Comparison of ENCODE assay signal across 1 cellular context in the genomic region with DNA sequence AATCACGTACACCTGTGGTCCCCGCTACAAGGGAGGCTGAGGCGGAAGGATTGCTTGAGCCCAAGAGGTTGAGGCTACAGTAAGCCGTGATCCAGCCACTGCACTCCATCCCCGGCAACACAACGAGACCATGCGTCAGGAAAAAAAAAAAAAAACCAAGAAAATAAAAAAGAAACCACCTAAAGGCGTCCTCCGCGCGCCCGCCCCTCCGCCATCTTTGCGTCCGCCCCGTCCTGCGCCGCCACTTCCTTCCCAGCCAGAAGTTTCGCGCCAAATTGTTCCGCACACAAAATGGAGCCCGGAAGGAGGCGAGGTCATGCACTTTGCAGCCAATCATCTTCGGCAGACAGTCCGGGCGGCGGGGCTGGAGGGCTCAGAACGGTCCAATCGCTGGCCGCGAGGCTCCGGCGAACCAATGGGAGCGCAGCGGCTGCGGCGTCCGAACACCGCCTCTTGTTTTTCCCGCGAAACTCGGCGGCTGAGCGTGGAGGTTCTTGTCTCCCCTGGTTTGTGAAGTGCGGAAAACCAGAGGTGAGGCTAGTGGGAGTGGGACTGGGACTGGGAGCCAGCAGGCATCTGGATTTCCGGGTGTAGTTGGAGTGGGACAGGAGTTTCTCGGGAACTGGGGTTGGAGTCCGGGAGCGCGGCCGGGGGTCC.
A peak's percentile ranks its signal among the peaks of the same experiment; 100 is the strongest.
TF ChIP-seq lines count a peak whose summit lies in the region.

Gene MCM5, plus strand, starts transcription at position 463 of the 657 bp plus-strand sequence. CDS start 299 bp downstream, outside the sequence.

TF ChIP-seq in HepG2, 621 proteins besides CTCF, POLR2A, EP300 and RAD21 (continued from another document and continues in another):
- TF ChIP-seq, protein P1, sequence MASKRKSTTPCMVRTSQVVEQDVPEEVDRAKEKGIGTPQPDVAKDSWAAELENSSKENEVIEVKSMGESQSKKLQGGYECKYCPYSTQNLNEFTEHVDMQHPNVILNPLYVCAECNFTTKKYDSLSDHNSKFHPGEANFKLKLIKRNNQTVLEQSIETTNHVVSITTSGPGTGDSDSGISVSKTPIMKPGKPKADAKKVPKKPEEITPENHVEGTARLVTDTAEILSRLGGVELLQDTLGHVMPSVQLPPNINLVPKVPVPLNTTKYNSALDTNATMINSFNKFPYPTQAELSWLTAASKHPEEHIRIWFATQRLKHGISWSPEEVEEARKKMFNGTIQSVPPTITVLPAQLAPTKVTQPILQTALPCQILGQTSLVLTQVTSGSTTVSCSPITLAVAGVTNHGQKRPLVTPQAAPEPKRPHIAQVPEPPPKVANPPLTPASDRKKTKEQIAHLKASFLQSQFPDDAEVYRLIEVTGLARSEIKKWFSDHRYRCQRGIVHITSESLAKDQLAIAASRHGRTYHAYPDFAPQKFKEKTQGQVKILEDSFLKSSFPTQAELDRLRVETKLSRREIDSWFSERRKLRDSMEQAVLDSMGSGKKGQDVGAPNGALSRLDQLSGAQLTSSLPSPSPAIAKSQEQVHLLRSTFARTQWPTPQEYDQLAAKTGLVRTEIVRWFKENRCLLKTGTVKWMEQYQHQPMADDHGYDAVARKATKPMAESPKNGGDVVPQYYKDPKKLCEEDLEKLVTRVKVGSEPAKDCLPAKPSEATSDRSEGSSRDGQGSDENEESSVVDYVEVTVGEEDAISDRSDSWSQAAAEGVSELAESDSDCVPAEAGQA (IDR thresholded peaks at IDR 0.05; ENCODE audit: low read depth): peak; percentile 93
- TF ChIP-seq, protein P1 (CRISPR knock-in tag; IDR thresholded peaks at IDR 0.05; ENCODE audit: borderline replicate concordance): no peak
- no peak for TF ChIP-seq NFATC3 (CRISPR knock-in tag; IDR thresholded peaks at IDR 0.05)
- TF ChIP-seq ZNF432 (CRISPR knock-in tag; IDR thresholded peaks at IDR 0.05; ENCODE audit: borderline replicate concordance): no peak
- TF ChIP-seq ZFP41 (CRISPR knock-in tag; IDR thresholded peaks at IDR 0.05; ENCODE audit: borderline replicate concordance): no peak
- peak; percentile 92 for TF ChIP-seq ZHX1 (CRISPR knock-in tag; IDR thresholded peaks at IDR 0.05; ENCODE audit: low read depth)
- TF ChIP-seq ZNF282 (IDR thresholded peaks at IDR 0.05; ENCODE audit: partially characterized antibody): no peak
- TF ChIP-seq, protein P2, sequence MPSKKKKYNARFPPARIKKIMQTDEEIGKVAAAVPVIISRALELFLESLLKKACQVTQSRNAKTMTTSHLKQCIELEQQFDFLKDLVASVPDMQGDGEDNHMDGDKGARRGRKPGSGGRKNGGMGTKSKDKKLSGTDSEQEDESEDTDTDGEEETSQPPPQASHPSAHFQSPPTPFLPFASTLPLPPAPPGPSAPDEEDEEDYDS (CRISPR knock-in tag; IDR thresholded peaks at IDR 0.05): peak; percentile 81
- peak; percentile 66 for TF ChIP-seq PHF20 (CRISPR knock-in tag; IDR thresholded peaks at IDR 0.05)
- no peak for TF ChIP-seq HMGA1 (CRISPR knock-in tag; conservative IDR thresholded peaks at IDR 0.05)
- TF ChIP-seq, protein P3, sequence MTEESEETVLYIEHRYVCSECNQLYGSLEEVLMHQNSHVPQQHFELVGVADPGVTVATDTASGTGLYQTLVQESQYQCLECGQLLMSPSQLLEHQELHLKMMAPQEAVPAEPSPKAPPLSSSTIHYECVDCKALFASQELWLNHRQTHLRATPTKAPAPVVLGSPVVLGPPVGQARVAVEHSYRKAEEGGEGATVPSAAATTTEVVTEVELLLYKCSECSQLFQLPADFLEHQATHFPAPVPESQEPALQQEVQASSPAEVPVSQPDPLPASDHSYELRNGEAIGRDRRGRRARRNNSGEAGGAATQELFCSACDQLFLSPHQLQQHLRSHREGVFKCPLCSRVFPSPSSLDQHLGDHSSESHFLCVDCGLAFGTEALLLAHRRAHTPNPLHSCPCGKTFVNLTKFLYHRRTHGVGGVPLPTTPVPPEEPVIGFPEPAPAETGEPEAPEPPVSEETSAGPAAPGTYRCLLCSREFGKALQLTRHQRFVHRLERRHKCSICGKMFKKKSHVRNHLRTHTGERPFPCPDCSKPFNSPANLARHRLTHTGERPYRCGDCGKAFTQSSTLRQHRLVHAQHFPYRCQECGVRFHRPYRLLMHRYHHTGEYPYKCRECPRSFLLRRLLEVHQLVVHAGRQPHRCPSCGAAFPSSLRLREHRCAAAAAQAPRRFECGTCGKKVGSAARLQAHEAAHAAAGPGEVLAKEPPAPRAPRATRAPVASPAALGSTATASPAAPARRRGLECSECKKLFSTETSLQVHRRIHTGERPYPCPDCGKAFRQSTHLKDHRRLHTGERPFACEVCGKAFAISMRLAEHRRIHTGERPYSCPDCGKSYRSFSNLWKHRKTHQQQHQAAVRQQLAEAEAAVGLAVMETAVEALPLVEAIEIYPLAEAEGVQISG (CRISPR knock-in tag; IDR thresholded peaks at IDR 0.05): peak; percentile 64; the same call in 1 of the 2 replicates
- peak; percentile 89 for TF ChIP-seq SIN3A (IDR thresholded peaks at IDR 0.05; ENCODE audit: borderline replicate concordance, low read depth, low read length)
- no peak for TF ChIP-seq THYN1 (CRISPR knock-in tag; IDR thresholded peaks at IDR 0.05; ENCODE audit: borderline replicate concordance, low read depth)
- 0 out of 2 replicates have a peak, but pooled peaks have one; percentile 27 for TF ChIP-seq ZFAT (CRISPR knock-in tag; conservative IDR thresholded peaks at IDR 0.05)
- TF ChIP-seq, protein P4, sequence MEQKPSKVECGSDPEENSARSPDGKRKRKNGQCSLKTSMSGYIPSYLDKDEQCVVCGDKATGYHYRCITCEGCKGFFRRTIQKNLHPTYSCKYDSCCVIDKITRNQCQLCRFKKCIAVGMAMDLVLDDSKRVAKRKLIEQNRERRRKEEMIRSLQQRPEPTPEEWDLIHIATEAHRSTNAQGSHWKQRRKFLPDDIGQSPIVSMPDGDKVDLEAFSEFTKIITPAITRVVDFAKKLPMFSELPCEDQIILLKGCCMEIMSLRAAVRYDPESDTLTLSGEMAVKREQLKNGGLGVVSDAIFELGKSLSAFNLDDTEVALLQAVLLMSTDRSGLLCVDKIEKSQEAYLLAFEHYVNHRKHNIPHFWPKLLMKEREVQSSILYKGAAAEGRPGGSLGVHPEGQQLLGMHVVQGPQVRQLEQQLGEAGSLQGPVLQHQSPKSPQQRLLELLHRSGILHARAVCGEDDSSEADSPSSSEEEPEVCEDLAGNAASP (CRISPR knock-in tag; IDR thresholded peaks at IDR 0.05; ENCODE audit: borderline replicate concordance): 0 out of 2 replicates have a peak, but pooled peaks have one; percentile 16
- 0 out of 2 replicates have a peak, but pooled peaks have one; percentile 2 for TF ChIP-seq MIXL1 (CRISPR knock-in tag; IDR thresholded peaks at IDR 0.05)
- peak; percentile 88; the same call in 1 of the 2 replicates for TF ChIP-seq ZNF749 (CRISPR knock-in tag; IDR thresholded peaks at IDR 0.05; ENCODE audit: borderline replicate concordance)
- no peak for TF ChIP-seq ZNF143 (CRISPR knock-in tag; IDR thresholded peaks at IDR 0.05)
- TF ChIP-seq SMAD1 (CRISPR knock-in tag; IDR thresholded peaks at IDR 0.05; ENCODE audit: borderline replicate concordance, low read depth): no peak
- TF ChIP-seq CCAR2 (optimal IDR thresholded peaks at IDR 0.05; ENCODE audit: low read depth, low read length): no peak
- TF ChIP-seq WIZ (CRISPR knock-in tag; IDR thresholded peaks at IDR 0.05): no peak
- TF ChIP-seq BRF2 (CRISPR knock-in tag; IDR thresholded peaks at IDR 0.05): 0 out of 2 replicates have a peak, but pooled peaks have one; percentile 31
- 0 out of 2 replicates have a peak, but pooled peaks have one; percentile 1 for TF ChIP-seq ZNF770 (CRISPR knock-in tag; IDR thresholded peaks at IDR 0.05)
- TF ChIP-seq HNF4A (CRISPR knock-in tag; IDR thresholded peaks at IDR 0.05): no peak
- TF ChIP-seq ZNF354B (CRISPR knock-in tag; IDR thresholded peaks at IDR 0.05): 0 out of 2 replicates have a peak, but pooled peaks have one; percentile 58
- 0 out of 2 replicates have a peak, but pooled peaks have one; percentile 44 for TF ChIP-seq CBFB (CRISPR knock-in tag; IDR thresholded peaks at IDR 0.05)
- peak; percentile 71 for TF ChIP-seq ZNF883 (CRISPR knock-in tag; IDR thresholded peaks at IDR 0.05; ENCODE audit: not compliant biosample characterization)
- no peak for TF ChIP-seq RAD51 (IDR thresholded peaks at IDR 0.05; ENCODE audit: borderline replicate concordance)
- no peak for TF ChIP-seq ZNF557 (CRISPR knock-in tag; IDR thresholded peaks at IDR 0.05)
- TF ChIP-seq ZNF10 (CRISPR knock-in tag; IDR thresholded peaks at IDR 0.05; ENCODE audit: borderline replicate concordance, low read depth): no peak
- no peak for TF ChIP-seq TAF15 (IDR thresholded peaks at IDR 0.05; ENCODE audit: low read depth, low read length, poor library complexity, severe bottlenecking)
- no peak for TF ChIP-seq ONECUT2 (CRISPR knock-in tag; IDR thresholded peaks at IDR 0.05)
- peak; percentile 52; the same call in 1 of the 2 replicates for TF ChIP-seq ERF (CRISPR knock-in tag; IDR thresholded peaks at IDR 0.05)
- TF ChIP-seq PHF5A (CRISPR knock-in tag; IDR thresholded peaks at IDR 0.05; ENCODE audit: low read depth, unreplicated experiment): no peak
- peak; percentile 95; the same call in 1 of the 2 replicates for TF ChIP-seq FLYWCH1 (CRISPR knock-in tag; IDR thresholded peaks at IDR 0.05)
- no peak for TF ChIP-seq TOE1 (CRISPR knock-in tag; IDR thresholded peaks at IDR 0.05)
- TF ChIP-seq PITX1 (CRISPR knock-in tag; IDR thresholded peaks at IDR 0.05): peak; percentile 65
- TF ChIP-seq HOXA7 (CRISPR knock-in tag; IDR thresholded peaks at IDR 0.05): no peak
- TF ChIP-seq KDM2A (CRISPR knock-in tag; IDR thresholded peaks at IDR 0.05; ENCODE audit: borderline replicate concordance, low read depth): peak; percentile 57; the same call in 1 of the 2 replicates
- no peak for TF ChIP-seq ZSCAN22 (CRISPR knock-in tag; IDR thresholded peaks at IDR 0.05)
- no peak for TF ChIP-seq ZNF550 (CRISPR knock-in tag; IDR thresholded peaks at IDR 0.05; ENCODE audit: borderline replicate concordance)
- TF ChIP-seq ZMYM4 (CRISPR knock-in tag; IDR thresholded peaks at IDR 0.05): peak; percentile 75
- no peak for TF ChIP-seq GLMP (CRISPR knock-in tag; IDR thresholded peaks at IDR 0.05; ENCODE audit: borderline replicate concordance)
- TF ChIP-seq ZFY (CRISPR knock-in tag; IDR thresholded peaks at IDR 0.05): no peak; the same call in 1 of the 2 replicates
